Comparison of ENCODE assay signal across 20 cellular contexts in genomic region chr10:43090664-43091063, GRCh38.
"Had no signal": no experiment of that assay in that cellular context is flagged by ENCODE, and none has a peak within 500 bp of the region (broad histone marks: within the 10 kb centered on the region; RNA-seq: fewer than 3 reads in every experiment).

No MANE protein-coding gene starts in this region.

- DNase-seq: KBM-7, NCI-H1092, NCI-H1105 treated with DMSO at 0.1 percent for 48 hours, NCI-H1417 treated with DMSO at 0.1 percent for 48 hours, NCI-H146, NCI-H187, NCI-H2081 treated with DMSO at 0.1 percent for 48 hours, NCI-H2171 treated with DMSO at 0.1 percent for 48 hours, NCI-H2227 treated with DMSO at 0.1 percent for 48 hours, NCI-H524, NCI-H526 treated with DMSO at 0.1 percent for 48 hours, NCI-H82, Right ventricle myocardium superior, RPMI8226, SIG-M5 had no signal

- H3K9me3 ChIP-seq: SJSA1 had no signal

- H3K27ac ChIP-seq: HL-60, SJSA1, SK-N-MC had no signal

- H3K4me1 ChIP-seq: SJSA1 had no signal

- FAIRE-seq: HTR-8/SVneo, RCC 7860 had no signal

- H3K36me3 ChIP-seq: SJSA1 had no signal

- H3K4me3 ChIP-seq: SJSA1, SK-N-MC had no signal
